In genomic region chr5:138651767-138652117, GRCh38 we compare ENCODE assay signal across 22 cellular contexts.
"Had no signal": no experiment of that assay in that cellular context is flagged by ENCODE, and none has a peak within 500 bp of the region (broad histone marks: within the 10 kb centered on the region; RNA-seq: fewer than 3 reads in every experiment).

No MANE protein-coding gene starts in this region.

- H3K27ac ChIP-seq: coronary artery, epithelial cell of prostate, gastroesophageal sphincter, heart left ventricle, neutrophil, pancreas, thyroid gland had no signal

- H3K27me3 ChIP-seq: gastroesophageal sphincter, pancreas, thyroid gland had no signal

- DNase-seq: activated naive CD8-positive, alpha-beta T cell treated with anti-CD3 and anti-CD28 coated beads, Interleukin-2, amount 10 ng/mL, durations not matched to agents 7 days and 5 days; activated T-cell treated with anti-CD3 and anti-CD28 coated beads, Interleukin-2, amount 50 U/mL, for 1 hour; amygdala; cerebellar nuclear complex; endodermal cell; heart left ventricle; islet precursor cell; left cardiac atrium; mucosa of descending colon; pancreas; right cardiac atrium; stimulated activated CD4-positive, alpha-beta T cell treated with anti-CD3 and anti-CD28 coated beads, Interleukin-12 subunit alpha, Interleukin-12 subunit beta, amount 100 ng/mL, for 4 hours; stimulated activated CD4-positive, alpha-beta T cell treated with anti-CD3 and anti-CD28 coated beads, Interleukin-4, amount 100 ng/mL, for 4 hours; stimulated activated naive CD8-positive, alpha-beta T cell treated with anti-CD3 and anti-CD28 coated beads, Interleukin-15, Interleukin-2, amounts not matched to agents 100 U/mL and 50 U/mL, for 24 hours; T1000; thyroid gland had no signal

- H3K4me3 Mint-ChIP-seq: activated naive CD8-positive, alpha-beta T cell treated with anti-CD3 and anti-CD28 coated beads, Interleukin-2, amount 10 ng/mL, durations not matched to agents 7 days and 5 days; endodermal cell; T-helper 1 cell treated with Interleukin-12 subunit alpha and Interleukin-12 subunit beta and Interleukin-4 antibody, amounts not matched to agents 30 μg/mL and 1 μg/mL, for 36 hours; WTC11 had no signal

- H3K4me3 ChIP-seq: coronary artery, gastroesophageal sphincter, heart left ventricle, mucosa of descending colon, pancreas, thyroid gland had no signal

- H3K4me1 ChIP-seq: pancreas, thyroid gland had no signal

- H3K36me3 ChIP-seq: gastroesophageal sphincter, heart left ventricle, neutrophil, pancreas, thyroid gland had no signal

- H3K27ac Mint-ChIP-seq: activated naive CD8-positive, alpha-beta T cell treated with anti-CD3 and anti-CD28 coated beads, Interleukin-2, amount 10 ng/mL, durations not matched to agents 7 days and 5 days; endodermal cell; T-helper 1 cell treated with Interleukin-12 subunit alpha and Interleukin-12 subunit beta and Interleukin-4 antibody, amounts not matched to agents 30 μg/mL and 1 μg/mL, for 36 hours; WTC11 had no signal

- FAIRE-seq: pancreas had no signal

- H3K36me3 Mint-ChIP-seq: activated naive CD8-positive, alpha-beta T cell treated with anti-CD3 and anti-CD28 coated beads, Interleukin-2, amount 10 ng/mL, durations not matched to agents 7 days and 5 days; WTC11 had no signal

- H3K9me3 Mint-ChIP-seq: activated naive CD8-positive, alpha-beta T cell treated with anti-CD3 and anti-CD28 coated beads, Interleukin-2, amount 10 ng/mL, durations not matched to agents 7 days and 5 days; endodermal cell; T-helper 1 cell treated with Interleukin-12 subunit alpha and Interleukin-12 subunit beta and Interleukin-4 antibody, amounts not matched to agents 30 μg/mL and 1 μg/mL, for 36 hours; WTC11 had no signal

- H3K9me3 ChIP-seq: gastroesophageal sphincter, heart left ventricle, mucosa of descending colon, neutrophil, pancreas, thyroid gland had no signal

- ATAC-seq: gastroesophageal sphincter; heart left ventricle; left cardiac atrium; mucosa of descending colon; pancreas; right cardiac atrium; stimulated activated naive CD8-positive, alpha-beta T cell treated with anti-CD3 and anti-CD28 coated beads, Interleukin-15, Interleukin-2, amounts not matched to agents 100 U/mL and 50 U/mL, for 24 hours had no signal
